Comparison of ENCODE assay signal across 8 cellular contexts in the genomic region with DNA sequence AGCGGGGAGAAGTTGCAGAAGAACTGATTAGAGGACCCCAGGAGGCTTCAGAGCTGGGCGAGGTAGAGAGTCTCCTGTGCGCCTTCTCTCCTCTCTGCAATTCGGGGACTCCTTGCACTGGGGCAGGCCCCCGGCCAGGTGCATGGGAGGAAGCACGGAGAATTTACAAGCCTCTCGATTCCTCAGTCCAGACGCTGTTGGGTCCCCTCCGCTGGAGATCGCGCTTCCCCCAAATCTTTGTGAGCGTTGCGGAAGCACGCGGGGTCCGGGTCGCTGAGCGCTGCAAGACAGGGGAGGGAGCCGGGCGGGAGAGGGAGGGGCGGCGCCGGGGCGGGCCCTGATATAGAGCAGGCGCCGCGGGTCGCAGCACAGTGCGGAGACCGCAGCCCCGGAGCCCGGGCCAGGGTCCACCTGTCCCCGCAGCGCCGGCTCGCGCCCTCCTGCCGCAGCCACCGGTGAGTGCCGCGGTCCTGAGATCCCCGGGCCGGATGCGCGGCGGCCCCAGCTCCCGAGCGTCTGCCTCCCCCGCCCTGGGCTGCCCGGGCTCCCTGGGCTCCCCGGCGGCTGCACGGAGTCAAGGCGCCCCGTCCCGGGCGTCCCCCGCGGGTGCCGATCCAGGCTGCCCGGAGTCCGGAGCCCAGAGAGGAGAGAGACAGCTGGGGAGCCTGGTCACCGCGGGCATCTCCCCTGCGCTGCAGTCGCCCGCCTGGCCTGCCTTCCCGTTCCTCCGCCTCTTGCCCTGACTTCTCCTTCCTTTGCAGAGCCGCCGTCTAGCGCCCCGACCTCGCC. TPM values are rescaled to one million over a fixed set of nuclear protein-coding genes. Genes with fewer than 3 reads are reported as not detected.
DNase-seq lines count a peak whose midpoint lies in the region; ATAC-seq, FAIRE-seq and TF ChIP-seq lines count a peak whose summit lies in the region.

A gene (plus strand): TSS at position 369 of the 789 bp plus-strand sequence. CDS start 424 bp downstream, outside the sequence.

- H3K27ac Mint-ChIP-seq in CD8-positive, alpha-beta memory T cell, result peak within 1 kb of the TSS in 4 of 8 donors; percentile 29 to 63 (median 53)

- TF ChIP-seq POLR2A in HCT116 (IDR thresholded peaks at IDR 0.05; ENCODE audit: borderline replicate concordance, extremely low read depth, insufficient read depth, insufficient read length) (peak; percentile 86), GM12878 (IDR thresholded peaks at IDR 0.05; ENCODE audit: low read depth, low read length) (peak; percentile 19; the same call in 1 of the 2 replicates)

- peaks cover 0 to 2% (median 2%) of the 10 kb centered on the region in 3 donors for H3K36me3 Mint-ChIP-seq in CD8-positive, alpha-beta memory T cell

- TF ChIP-seq RAD21 in HCT116 (IDR thresholded peaks at IDR 0.05; ENCODE audit: low read depth) (no peak), GM12878 (IDR thresholded peaks at IDR 0.05; ENCODE audit: insufficient read depth, low read depth, low read length) (no peak)

- no peak for TF ChIP-seq CTCF in HCT116 (IDR thresholded peaks at IDR 0.05 in 2 of 3, conservative IDR thresholded peaks at IDR 0.05 in 1 of 3; ENCODE audit: borderline replicate concordance in 1 of 3, insufficient read depth in 1 of 3, low read depth in 2 of 3, low read length in 2 of 3)
- no peak for TF ChIP-seq CTCF in GM12878 (IDR thresholded peaks at IDR 0.05 in 2 of 3, conservative IDR thresholded peaks at IDR 0.05 in 1 of 3; ENCODE audit: control insufficient read depth in 2 of 3, extremely low read depth in 1 of 3, insufficient read depth in 1 of 3, low read depth in 3 of 3, low read length in 3 of 3)

- H3K9me2 ChIP-seq in HCT116 (ENCODE audit: insufficient read depth), result no peaks in the 10 kb centered on the region

- SMC1A ChIA-PET in GM12878 (lab: Charles Lee; ENCODE audit: uncharacterized antibody, unreplicated experiment), result interaction anchor here (0.9 to 4.6 kb wide), 8 partner anchors 10 to 32 kb away, joined by 3 to 21 read pairs (median 6); no protein-coding TSS in a partner anchor

- intact Hi-C loops in HCT116 (cut with micrococcal nuclease) (loop anchor here (2.0 kb wide), 1 partner anchor 24 kb away; no protein-coding TSS in a partner anchor), GM12878 (cut with micrococcal nuclease; ENCODE audit: unreplicated experiment) (loop anchor here (2.0 kb wide), 1 partner anchor 24 kb away; no protein-coding TSS in a partner anchor)

- H2AFZ ChIP-seq in HCT116 (ENCODE audit: low read depth, low read length, poor library complexity, severe bottlenecking) (peak within 1 kb of the TSS; percentile 39), GM12878 (ENCODE audit: control insufficient read depth, low read depth, low read length) (peak within 1 kb of the TSS; percentile 38)

- peak within 1 kb of the TSS; percentile 13 for H3K27ac ChIP-seq in CD8-positive, alpha-beta memory T cell (ENCODE audit: low read depth, low read length)
- H3K27ac ChIP-seq in HCT116 (ENCODE audit: low read depth, low read length) (peak within 1 kb of the TSS; percentile 92), GM12878 (ENCODE audit: control insufficient read depth, insufficient read depth) (no peak within 1 kb of the TSS), iPS-20b (ENCODE audit: low read length) (no peak within 1 kb of the TSS), skeletal muscle tissue (ENCODE audit: low read depth, low read length) (peak within 1 kb of the TSS; percentile 59)

- peak within 1 kb of the TSS; percentile 97 for H3K4me2 ChIP-seq in HCT116 (ENCODE audit: low read length)
- H3K4me2 ChIP-seq in GM12878 (ENCODE audit: control insufficient read depth, insufficient read depth), result peak within 1 kb of the TSS; percentile 83

- H3K27me3 ChIP-seq in CD8-positive, alpha-beta memory T cell (ENCODE audit: insufficient read depth, low read length, poor library complexity, severe bottlenecking), result peaks cover 20% of the 10 kb centered on the region
- H3K27me3 ChIP-seq in HCT116 (ENCODE audit: insufficient read depth, low read length) (no peaks in the 10 kb centered on the region), GM12878 (replicated peaks in 1 of 2; ENCODE audit: control insufficient read depth in 2 of 2, insufficient read depth in 2 of 2, low read length in 1 of 2) (peaks cover 0 to 7% of the 10 kb centered on the region in 2 experiments; a peak in 3 of 4 replicates), iPS-20b (ENCODE audit: insufficient read depth, low read length) (peaks cover 45% of the 10 kb centered on the region), skeletal muscle tissue (ENCODE audit: control insufficient read depth in 3 of 3, insufficient read depth in 3 of 3, low read length in 3 of 3) (peaks cover 0 to 4% (median 0%) of the 10 kb centered on the region in 3 donors)

- no peaks in the 10 kb centered on the region for H4K20me1 ChIP-seq in HCT116 (ENCODE audit: insufficient read depth)
- H4K20me1 ChIP-seq in GM12878 (ENCODE audit: control insufficient read depth, insufficient read depth), result 0 out of 2 replicates have a peak, but pooled peaks cover 4% of the 10 kb centered on the region

- CTCF ChIA-PET in CD8-positive, alpha-beta memory T cell (lab: Charles Lee), result interaction anchor here (1.2 to 2.9 kb wide), 4 partner anchors 24 to 46 kb away, joined by 3 to 12 read pairs (median 5); no protein-coding TSS in a partner anchor
- CTCF ChIA-PET in HCT116 (lab: Charles Lee), result no interaction called here
- CTCF ChIA-PET in GM12878 (lab: Yijun Ruan, JAX), result interaction anchor here (1.0 to 7.1 kb wide), 8 partner anchors 12 to 46 kb away, joined by 3 to 40 read pairs (median 8); no protein-coding TSS in a partner anchor

- ATAC-seq in HCT116 (peak; percentile 55), GM12878 (peak; percentile 68), HG02970 (IDR thresholded peaks at IDR 0.05; ENCODE audit: low FRiP score, unreplicated experiment) (no peak), HG02884 (IDR thresholded peaks at IDR 0.05; ENCODE audit: unreplicated experiment) (no peak)

- no peaks in the 10 kb centered on the region for H3K36me3 ChIP-seq in CD8-positive, alpha-beta memory T cell (ENCODE audit: insufficient read depth, low read length)
- peaks cover 0 to 14% of the 10 kb centered on the region in 2 experiments; a peak in 2 of 4 replicates for H3K36me3 ChIP-seq in HCT116 (ENCODE audit: control insufficient read depth in 1 of 2, insufficient read depth in 2 of 2, low read length in 2 of 2)
- H3K36me3 ChIP-seq in GM12878 (ENCODE audit: control insufficient read depth in 2 of 2, insufficient read depth in 2 of 2, low read length in 1 of 2), result no peaks in the 10 kb centered on the region
- peaks cover 10% of the 10 kb centered on the region for H3K36me3 ChIP-seq in iPS-20b (ENCODE audit: insufficient read depth, low read depth, low read length)
- peaks cover 16 to 24% (median 18%) of the 10 kb centered on the region in 3 donors for H3K36me3 ChIP-seq in skeletal muscle tissue (ENCODE audit: control insufficient read depth in 3 of 3, insufficient read depth in 3 of 3, low read length in 3 of 3)

- in situ Hi-C loops in GM12878 (cut with MboI), result no loop called here

- WGBS in GM12878 (ENCODE audit: insufficient coverage, insufficient replicate concordance, low lambda C conversion rate, missing lambda C conversion rate), result under 1% methylated on average over 39 of the region's 74 CpGs

- H3K79me2 ChIP-seq in HCT116 (ENCODE audit: insufficient read depth, low read length) (peaks cover 9% of the 10 kb centered on the region; the same call in 1 of the 2 replicates), GM12878 (ENCODE audit: control insufficient read depth, insufficient read depth, low read length) (no peaks in the 10 kb centered on the region)

- BruUV-seq in HCT116 (replicated peaks; lab: Mats Ljungman, UMichigan) (no TSS peak), GM12878 (replicated peaks; lab: Mats Ljungman, UMichigan) (no TSS peak)

- RAD21 ChIA-PET in HCT116 (lab: Charles Lee; ENCODE audit: low non-redundant PET in 1 of 2, low total read pairs in 2 of 2, uncharacterized antibody in 2 of 2, unreplicated experiment in 2 of 2), result no interaction called here
- RAD21 ChIA-PET in GM12878 (lab: Charles Lee; ENCODE audit: unreplicated experiment), result interaction anchor here (0.7 to 5.4 kb wide), 7 partner anchors 9 to 148 kb away, joined by 3 to 54 read pairs (median 4); no protein-coding TSS in a partner anchor

- H3K4me3 ChIP-seq in CD8-positive, alpha-beta memory T cell (ENCODE audit: low read length), result peak within 1 kb of the TSS; percentile 54
- H3K4me3 ChIP-seq in HCT116 (replicated peaks in 1 of 2; ENCODE audit: low read depth in 1 of 2, low read length in 2 of 2) (peak within 1 kb of the TSS; percentile 63 to 73), GM12878 (peak within 1 kb of the TSS; percentile 74), iPS-20b (ENCODE audit: low read length) (peak within 1 kb of the TSS; percentile 88), skeletal muscle tissue (ENCODE audit: low read length in 3 of 3) (peak within 1 kb of the TSS; percentile 81 to 83 (median 81))

- H3K4me1 Mint-ChIP-seq in CD8-positive, alpha-beta memory T cell, result peaks cover 25 to 35% (median 30%) of the 10 kb centered on the region in 3 donors

- H3K4me3 Mint-ChIP-seq in CD8-positive, alpha-beta memory T cell, result peak within 1 kb of the TSS; percentile 84 to 95 (median 89)

- FAIRE-seq in GM12878 (lab: Jason Lieb, UNC), result no peak

- H3K4me1 ChIP-seq in CD8-positive, alpha-beta memory T cell (ENCODE audit: insufficient read depth, low read length), result peaks cover 34% of the 10 kb centered on the region
- peaks cover 43 to 65% of the 10 kb centered on the region in 2 experiments for H3K4me1 ChIP-seq in HCT116 (ENCODE audit: control insufficient read depth in 1 of 2, insufficient read depth in 2 of 2, low read length in 2 of 2)
- H3K4me1 ChIP-seq in GM12878 (ENCODE audit: control insufficient read depth, insufficient read depth, low read length), result peaks cover 18% of the 10 kb centered on the region
- H3K4me1 ChIP-seq in iPS-20b (ENCODE audit: insufficient read depth, low read length), result peaks cover 34% of the 10 kb centered on the region
- peaks cover 65 to 79% (median 78%) of the 10 kb centered on the region in 3 donors for H3K4me1 ChIP-seq in skeletal muscle tissue (ENCODE audit: control insufficient read depth in 3 of 3, insufficient read depth in 3 of 3, low read length in 3 of 3)

- POLR2A ChIA-PET in CD8-positive, alpha-beta memory T cell (lab: Charles Lee), result no interaction called here
- POLR2A ChIA-PET in HCT116 (lab: Charles Lee) (interaction anchor here (1.3 to 7.0 kb wide), 4 partner anchors 9 to 22 kb away, joined by 3 to 32 read pairs (median 6); no protein-coding TSS in a partner anchor), GM12878 (lab: Charles Lee) (interaction anchor here (0.8 to 1.8 kb wide), 10 partner anchors 10 to 32 kb away, joined by 3 to 7 read pairs (median 4); no protein-coding TSS in a partner anchor)

- no peaks in the 10 kb centered on the region for H3K9me3 ChIP-seq in CD8-positive, alpha-beta memory T cell (ENCODE audit: low read length)
- H3K9me3 ChIP-seq in HCT116 (ENCODE audit: control insufficient read depth in 1 of 2, insufficient read depth in 1 of 2, low read depth in 1 of 2, low read length in 2 of 2) (no peaks in the 10 kb centered on the region), GM12878 (replicated peaks; ENCODE audit: control insufficient read depth, insufficient read depth, low read length) (no peaks in the 10 kb centered on the region), iPS-20b (ENCODE audit: insufficient read depth, low read depth, low read length) (no peaks in the 10 kb centered on the region), skeletal muscle tissue (ENCODE audit: control insufficient read depth in 3 of 3, low read length in 3 of 3) (no peaks in the 10 kb centered on the region)

- peaks cover 39 to 69% of the 10 kb centered on the region in 2 donors for H3K27me3 Mint-ChIP-seq in CD8-positive, alpha-beta memory T cell

- H3K9ac ChIP-seq in HCT116 (ENCODE audit: low read length) (peak within 1 kb of the TSS; percentile 77), GM12878 (ENCODE audit: control insufficient read depth, insufficient read depth, low read length) (no peak within 1 kb of the TSS), iPS-20b (ENCODE audit: low read depth, low read length) (peak within 1 kb of the TSS; percentile 65; the same call in 1 of the 2 replicates), skeletal muscle tissue (ENCODE audit: low read depth in 1 of 3, low read length in 3 of 3) (peak within 1 kb of the TSS; percentile 35 to 81 (median 77))

- H3K9me3 Mint-ChIP-seq in CD8-positive, alpha-beta memory T cell, result no peaks in the 10 kb centered on the region

- no peak for TF ChIP-seq EP300 in GM12878 (IDR thresholded peaks at IDR 0.05; ENCODE audit: borderline replicate concordance in 1 of 2, control insufficient read depth in 1 of 2, low read depth in 2 of 2, low read length in 2 of 2)

- DNase-seq in CD8-positive, alpha-beta memory T cell, result peak; percentile 23 to 53 (median 28)
- DNase-seq in HCT116 (ENCODE audit: low read depth, low spot score) (no peak), SK-N-DZ (ENCODE audit: low spot score) (peak; percentile 29), GM12878 (ENCODE audit: low read depth, low spot score) (no peak)

RNA-seq across cellular contexts. Expression of the gene that starts here (rescaled TPM):
- 1 to 10 TPM; 1.2 to 1.6 TPM for total RNA-seq in CD8-positive, alpha-beta memory T cell
- not detected for polyA plus RNA-seq in CD8-positive, alpha-beta memory T cell
- total RNA-seq in HCT116 (2021; ENCODE audit: unreplicated experiment) (60.3 TPM), GM12878 (2014; rRNA removed) (11.2 and 11.9 TPM in 2 replicates), GM12878 (2014; rRNA removed; fragmentation: Illumina TruSeq; extraction: Trizol) (9.3 and 16.0 TPM in 2 replicates), GM12878 (2021) (15.2 and 17.1 TPM in 2 replicates), skeletal muscle tissue (21.4 TPM)
- 103 and 107 TPM in 2 replicates for polyA plus RNA-seq in HCT116 (2012)
- 0.06 TPM in 1 of 2 replicates, not detected in the other for polyA plus RNA-seq in SK-N-DZ (2014; cell fraction: cytosol; rRNA removed)
- not detected in 2 replicates for polyA plus RNA-seq in SK-N-DZ (2014; cell fraction: nucleus; rRNA removed)
- total RNA-seq in GM12878 (2013; cell fraction: nucleolus; rRNA removed), result 11.2 and 14.9 TPM in 2 replicates
- polyA plus RNA-seq in GM12878 (2011; ENCODE audit: low read depth), result 0.20 TPM
- polyA plus RNA-seq in GM12878 (2011; rRNA removed) (2.0 and 2.5 TPM in 2 replicates), GM12878 (2014; fragmentation: Illumina TruSeq; extraction: Trizol) (10.4 and 12.8 TPM in 2 replicates), GM12878 (2014; fragmentation: Nextera tagmentation; extraction: Ambion mirVana) (1 to 10 TPM; 5.7 to 8.0 TPM), GM12878 (2014; rRNA removed) (11.1 and 12.2 TPM in 2 replicates), GM12878 (2016; fragmentation: Nextera tagmentation; extraction: Ambion mirVana) (10 to 100 TPM; 16.9 to 20.9 TPM)
- 3.2 and 4.3 TPM in 2 replicates for polyA plus RNA-seq in GM12878 (2011; cell fraction: cytosol; rRNA removed)
- polyA plus RNA-seq in GM12878 (2011; cell fraction: nucleus; rRNA removed), result 5.4 and 7.6 TPM in 2 replicates
- 0.54 and 1.2 TPM in 2 replicates for polyA plus RNA-seq in GM12878 (2012)
- 2.0 and 2.3 TPM in 2 replicates for polyA minus RNA-seq in GM12878 (2011; rRNA and poly(A)+ RNA removed)
- polyA minus RNA-seq in GM12878 (2011; cell fraction: cytosol; rRNA and poly(A)+ RNA removed), result 0.62 and 1.2 TPM in 2 replicates
- 1.1 and 1.2 TPM in 2 replicates for polyA minus RNA-seq in GM12878 (2011; cell fraction: nucleus; rRNA and poly(A)+ RNA removed)

Comparison
In these comparisons a context has a peak if more than half of its experiments do, and no peak if none do; other contexts are left out.
1. DNase-seq: peak in CD8-positive, alpha-beta memory T cell (5 of 5) and SK-N-DZ (single experiment); none in HCT116 (single experiment) and GM12878 (single experiment).
2. H3K27ac ChIP-seq: peak in CD8-positive, alpha-beta memory T cell (single experiment), HCT116 (single experiment) and skeletal muscle tissue (single experiment); none in GM12878 (single experiment) and iPS-20b (single experiment).
3. ATAC-seq: peak in HCT116 (single experiment) and GM12878 (single experiment); none in HG02970 (single experiment) and HG02884 (single experiment).
4. Peak in every context shown above with its lines, with median percentiles within 50 percentile points of each other: H3K4me3 ChIP-seq.